ENCODE assay signal across 24 cellular contexts in the genomic region with DNA sequence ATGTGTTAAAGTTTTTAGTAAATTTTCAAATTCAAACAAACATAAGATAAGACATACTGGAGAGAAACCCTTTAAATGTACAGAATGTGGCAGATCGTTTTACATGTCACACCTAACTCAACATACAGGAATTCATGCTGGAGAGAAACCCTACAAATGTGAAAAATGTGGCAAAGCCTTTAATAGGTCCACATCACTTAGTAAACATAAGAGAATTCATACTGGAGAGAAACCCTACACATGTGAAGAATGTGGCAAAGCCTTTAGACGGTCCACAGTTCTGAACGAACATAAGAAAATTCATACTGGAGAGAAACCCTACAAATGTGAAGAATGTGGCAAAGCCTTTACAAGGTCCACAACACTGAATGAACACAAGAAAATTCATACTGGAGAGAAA. TPM values are rescaled to one million over a fixed set of nuclear protein-coding genes. Genes with fewer than 3 reads are reported as not detected.
A peak's percentile ranks its signal among the peaks of the same experiment; 100 is the strongest.
DNase-seq lines count a peak whose midpoint lies in the region; ATAC-seq and TF ChIP-seq lines count a peak whose summit lies in the region.
"Had no signal": no experiment of that assay in that cellular context is flagged by ENCODE, and none has a peak within 500 bp of the region (broad histone marks: within the 10 kb centered on the region; RNA-seq: fewer than 3 reads in every experiment).

No MANE protein-coding gene starts in this region.

- H3K4me1 Mint-ChIP-seq in natural killer cell (no peaks in the 10 kb centered on the region), immature natural killer cell (no peaks in the 10 kb centered on the region)
- no peaks in the 10 kb centered on the region for H3K4me1 Mint-ChIP-seq in natural killer cell treated with Interleukin-12 subunit alpha and Interleukin-12 subunit beta and Interleukin-15 and Interleukin-18, amount 100 ng/mL, for 72 hours (ENCODE audit: low read depth in 2 of 2)
- H3K4me1 Mint-ChIP-seq: CD4-positive, CD25-positive, alpha-beta regulatory T cell; H9; IgD-negative memory B cell had no signal

- no peak for DNase-seq in natural killer cell
- DNase-seq in natural killer cell treated with Interleukin-12 subunit alpha and Interleukin-12 subunit beta and Interleukin-15 and Interleukin-18, amount 100 ng/mL, for 72 hours (ENCODE audit: low spot score), result no peak
- DNase-seq in coronary artery (ENCODE audit: low spot score), result no peak
- no peak for DNase-seq in immature natural killer cell
- DNase-seq in thoracic aorta (ENCODE audit: low spot score), result no peak
- DNase-seq in middle frontal gyrus (ENCODE audit: extremely low spot score, low spot score), result no peak
- DNase-seq in NCI-H2227 treated with DMSO at 0.1 percent for 48 hours (lab: John Stamatoyannopoulos, UW), result no peak
- no peak for DNase-seq in SHP77 (lab: John Stamatoyannopoulos, UW)
- DNase-seq: CD4-positive, CD25-positive, alpha-beta regulatory T cell; DMS153; DND-41; H9; HFFc6; NCI-H1092; NCI-H1417 treated with DMSO at 0.1 percent for 48 hours; NCI-H187; NCI-H2171 treated with DMSO at 0.1 percent for 48 hours; NCI-H446; NCI-H524 treated with DMSO at 0.1 percent for 48 hours; NCI-H774 had no signal

- TF ChIP-seq CTCF in natural killer cell (IDR thresholded peaks at IDR 0.05) (no peak), coronary artery (IDR thresholded peaks at IDR 0.05) (no peak), thoracic aorta (IDR thresholded peaks at IDR 0.05) (no peak)

- H3K27ac Mint-ChIP-seq in natural killer cell, result peak overlapping the region in 1 of 2 donors; percentile 69
- H3K27ac Mint-ChIP-seq in natural killer cell treated with Interleukin-12 subunit alpha and Interleukin-12 subunit beta and Interleukin-15 and Interleukin-18, amount 100 ng/mL, for 72 hours, result peak overlapping the region in 1 of 2 donors; percentile 40
- H3K27ac Mint-ChIP-seq in immature natural killer cell, result no peak overlapping the region
- H3K27ac Mint-ChIP-seq: CD4-positive, CD25-positive, alpha-beta regulatory T cell; H9; HFFc6; IgD-negative memory B cell had no signal

- ATAC-seq in natural killer cell (no peak), thoracic aorta (ENCODE audit: insufficient number of reproducible peaks, low FRiP score, low read depth) (no peak)
- ATAC-seq in natural killer cell treated with Interleukin-12 subunit alpha and Interleukin-12 subunit beta and Interleukin-15 and Interleukin-18, amount 100 ng/mL, for 72 hours, result no peak

- H3K27me3 ChIP-seq in thoracic aorta (replicated peaks; ENCODE audit: insufficient read depth), result no peaks in the 10 kb centered on the region
- H3K27me3 ChIP-seq: BLaER1, SJSA1 had no signal

- H3K9me3 Mint-ChIP-seq in natural killer cell (peaks cover 8 to 32% of the 10 kb centered on the region in 2 donors), immature natural killer cell (peaks cover 60 to 97% (median 84%) of the 10 kb centered on the region in 6 donors)
- H3K9me3 Mint-ChIP-seq in natural killer cell treated with Interleukin-12 subunit alpha and Interleukin-12 subunit beta and Interleukin-15 and Interleukin-18, amount 100 ng/mL, for 72 hours, result peaks cover 19% of the 10 kb centered on the region

- peaks cover 65% of the 10 kb centered on the region for H3K36me3 Mint-ChIP-seq in natural killer cell
- H3K36me3 Mint-ChIP-seq in natural killer cell treated with Interleukin-12 subunit alpha and Interleukin-12 subunit beta and Interleukin-15 and Interleukin-18, amount 100 ng/mL, for 72 hours, result peaks cover 76% of the 10 kb centered on the region
- H3K36me3 Mint-ChIP-seq in immature natural killer cell, result peaks cover 62 to 76% (median 71%) of the 10 kb centered on the region in 3 donors

- peaks cover 93% of the 10 kb centered on the region for H3K9me3 ChIP-seq in thoracic aorta
- H3K9me3 ChIP-seq: SJSA1 had no signal

- H3K4me3 ChIP-seq in coronary artery, result peak overlapping the region; percentile 2
- peak overlapping the region; percentile 38 for H3K4me3 ChIP-seq in thoracic aorta
- H3K4me3 ChIP-seq: BLaER1, SJSA1 had no signal

- H3K4me1 ChIP-seq in thoracic aorta (ENCODE audit: control insufficient read depth in 1 of 2, low read depth in 2 of 2), result no peaks in the 10 kb centered on the region
- H3K4me1 ChIP-seq: BLaER1, SJSA1 had no signal

- H3K4me3 Mint-ChIP-seq in natural killer cell (peak overlapping the region; percentile 17), immature natural killer cell (peak overlapping the region in 3 of 5 donors; percentile 6 to 33 (median 9))
- no peak overlapping the region for H3K4me3 Mint-ChIP-seq in natural killer cell treated with Interleukin-12 subunit alpha and Interleukin-12 subunit beta and Interleukin-15 and Interleukin-18, amount 100 ng/mL, for 72 hours
- H3K4me3 Mint-ChIP-seq: CD4-positive, CD25-positive, alpha-beta regulatory T cell; H9; HFFc6 had no signal

- H3K27ac ChIP-seq in coronary artery, result no peak overlapping the region
- H3K27ac ChIP-seq in thoracic aorta, result no peak overlapping the region
- H3K27ac ChIP-seq: BLaER1, SJSA1 had no signal

- intact Hi-C loops in natural killer cell (cut with micrococcal nuclease), result no loop called here

- H3K36me3 ChIP-seq in thoracic aorta, result peaks cover 46% of the 10 kb centered on the region
- H3K36me3 ChIP-seq: BLaER1, SJSA1 had no signal

- H3K27me3 Mint-ChIP-seq in natural killer cell (ENCODE audit: low read depth in 2 of 2) (no peaks in the 10 kb centered on the region), immature natural killer cell (ENCODE audit: low read depth in 3 of 3) (peaks cover 0 to 5% (median 2%) of the 10 kb centered on the region in 3 donors)
- H3K27me3 Mint-ChIP-seq in natural killer cell treated with Interleukin-12 subunit alpha and Interleukin-12 subunit beta and Interleukin-15 and Interleukin-18, amount 100 ng/mL, for 72 hours, result no peaks in the 10 kb centered on the region
- H3K27me3 Mint-ChIP-seq: CD4-positive, CD25-positive, alpha-beta regulatory T cell; IgD-negative memory B cell had no signal

RNA-seq across cellular contexts. Expression of gene ZNF595, which starts 32.8 kb away (rescaled TPM):
- total RNA-seq in natural killer cell (10 to 100 TPM; 23.0 to 91.2 (median 38.0) TPM), thoracic aorta (10 to 100 TPM in 1 of 2 donors, 1 to 10 TPM in 1; 8.9 to 67.9 TPM)
- 10 to 100 TPM; 12.0 to 33.4 TPM for total RNA-seq in natural killer cell treated with Interleukin-12 subunit alpha and Interleukin-12 subunit beta and Interleukin-15 and Interleukin-18, amount 100 ng/mL, for 72 hours
- polyA plus RNA-seq in immature natural killer cell, result 10 to 100 TPM; 29.3 to 54.4 (median 39.4) TPM

RNA-seq across cellular contexts. Expression of gene ZNF718, which starts 38.4 kb away (rescaled TPM):
- total RNA-seq in natural killer cell (10 to 100 TPM in 2 of 3 donors, 1 to 10 TPM in 1; 7.9 to 16.1 (median 15.1) TPM), thoracic aorta (10 to 100 TPM; 10.4 to 11.5 TPM)
- total RNA-seq in natural killer cell treated with Interleukin-12 subunit alpha and Interleukin-12 subunit beta and Interleukin-15 and Interleukin-18, amount 100 ng/mL, for 72 hours, result 10 to 100 TPM; 10.4 to 10.8 TPM
- 10 to 100 TPM in 2 of 3 donors, 1 to 10 TPM in 1; 9.3 to 14.6 (median 12.1) TPM for polyA plus RNA-seq in immature natural killer cell
- total RNA-seq: A172 had no signal
